ENCODE assay signal across 8 cellular contexts in genomic region chr20:41249371-41249770, GRCh38.
A peak's percentile ranks its signal among the peaks of the same experiment; 100 is the strongest.
DNase-seq lines count a peak whose midpoint lies in the region; ATAC-seq and TF ChIP-seq lines count a peak whose summit lies in the region.

No MANE protein-coding gene starts in this region.

- peak; percentile 57 for ATAC-seq in HG03354 (IDR thresholded peaks at IDR 0.05; ENCODE audit: poor library complexity, severe bottlenecking, unreplicated experiment)
- ATAC-seq in CD8-positive, alpha-beta T cell, result no peak

- H3K27ac Mint-ChIP-seq in CD8-positive, alpha-beta T cell, result no peak overlapping the region

- peak overlapping the region; percentile 81 for H3K27ac ChIP-seq in brain microvascular endothelial cell
- peak overlapping the region; percentile 85 for H3K27ac ChIP-seq in layer of hippocampus (ENCODE audit: low read depth, low read length)
- H3K27ac ChIP-seq in subcutaneous abdominal adipose tissue (ENCODE audit: low read depth, low read length), result peak overlapping the region; percentile 72
- H3K27ac ChIP-seq in CD8-positive, alpha-beta T cell (ENCODE audit: low read depth, low read length), result no peak overlapping the region

- H3K9ac ChIP-seq in subcutaneous abdominal adipose tissue (ENCODE audit: low read length in 5 of 5), result peak overlapping the region in 2 of 5 donors; percentile 40 to 54

- peaks cover 30 to 58% (median 54%) of the 10 kb centered on the region in 5 donors for H3K4me1 ChIP-seq in subcutaneous abdominal adipose tissue (ENCODE audit: control insufficient read depth in 5 of 5, insufficient read depth in 5 of 5, low read length in 5 of 5)
- no peaks in the 10 kb centered on the region for H3K4me1 ChIP-seq in CD8-positive, alpha-beta T cell (ENCODE audit: insufficient read depth, low read length)

- H3K4me1 Mint-ChIP-seq in CD8-positive, alpha-beta T cell (ENCODE audit: low read depth), result no peaks in the 10 kb centered on the region

- intact Hi-C loops in CD8-positive, alpha-beta T cell (cut with DNase I, micrococcal nuclease), result loop anchor here in 1 of 2 experiments (5.0 kb wide), 1 partner anchor 68 kb away; the partner anchor contains the start of gene ZHX3

- H3K36me3 ChIP-seq in brain microvascular endothelial cell (replicated peaks) (no peaks in the 10 kb centered on the region), subcutaneous abdominal adipose tissue (ENCODE audit: control insufficient read depth in 5 of 5, insufficient read depth in 5 of 5, low read length in 5 of 5) (peaks cover 0 to 2% (median 0%) of the 10 kb centered on the region in 5 donors)
- no peaks in the 10 kb centered on the region for H3K36me3 ChIP-seq in CD8-positive, alpha-beta T cell (ENCODE audit: insufficient read depth, low read length)

- H3K4me3 ChIP-seq in AG09309 (ENCODE audit: control insufficient read depth, low read depth, low read length), result no peak overlapping the region
- no peak overlapping the region for H3K4me3 ChIP-seq in brain microvascular endothelial cell (ENCODE audit: low read depth, low read length)
- no peak overlapping the region for H3K4me3 ChIP-seq in subcutaneous abdominal adipose tissue (ENCODE audit: low read depth in 1 of 5, low read length in 5 of 5)
- H3K4me3 ChIP-seq in CD8-positive, alpha-beta T cell (ENCODE audit: low read depth, low read length), result no peak overlapping the region

- POLR2A ChIA-PET in CD8-positive, alpha-beta T cell (lab: Charles Lee), result no interaction called here

- no peaks in the 10 kb centered on the region for H3K9me3 ChIP-seq in subcutaneous abdominal adipose tissue (ENCODE audit: control insufficient read depth in 5 of 5, low read length in 5 of 5)
- H3K9me3 ChIP-seq in CD8-positive, alpha-beta T cell (ENCODE audit: low read length), result no peaks in the 10 kb centered on the region

- DNase-seq in AG09309 (ENCODE audit: low read depth) (peak; percentile 53), brain microvascular endothelial cell (peak; percentile 92), NCI-H82 treated with DMSO at 0.1 percent for 48 hours (lab: John Stamatoyannopoulos, UW; ENCODE audit: unreplicated experiment) (no peak), DMS79 treated with DMSO at 0.1 percent for 48 hours (lab: John Stamatoyannopoulos, UW) (no peak)
- no peak for DNase-seq in CD8-positive, alpha-beta T cell

- TF ChIP-seq CTCF in AG09309 (IDR thresholded peaks at IDR 0.05; ENCODE audit: control insufficient read depth, insufficient read depth, low read depth, low read length, missing control alignments) (no peak), brain microvascular endothelial cell (IDR thresholded peaks at IDR 0.05; ENCODE audit: low read depth, low read length, missing control alignments) (no peak)
- no peak for TF ChIP-seq CTCF in CD8-positive, alpha-beta T cell (IDR thresholded peaks at IDR 0.05)

- H3K4me3 Mint-ChIP-seq in CD8-positive, alpha-beta T cell, result no peak overlapping the region

- in situ Hi-C loops in brain microvascular endothelial cell (cut with HindIII; ENCODE audit: low pct_ligation_motif_present, low sequenced_read_pairs), result no loop called here

- CTCF ChIA-PET in CD8-positive, alpha-beta T cell (lab: Charles Lee), result interaction anchor here (1.4 kb wide), 1 partner anchor 114 kb away, joined by 5 read pairs; no protein-coding TSS in a partner anchor

- no peaks in the 10 kb centered on the region for H3K9me3 Mint-ChIP-seq in CD8-positive, alpha-beta T cell

- no peaks in the 10 kb centered on the region for H3K27me3 ChIP-seq in brain microvascular endothelial cell (replicated peaks)
- no peaks in the 10 kb centered on the region for H3K27me3 ChIP-seq in layer of hippocampus (ENCODE audit: control insufficient read depth, insufficient read depth, low read length)
- H3K27me3 ChIP-seq in subcutaneous abdominal adipose tissue (ENCODE audit: control insufficient read depth in 5 of 5, insufficient read depth in 4 of 5, low read length in 5 of 5), result no peaks in the 10 kb centered on the region
- H3K27me3 ChIP-seq in CD8-positive, alpha-beta T cell (ENCODE audit: insufficient read depth, low read length), result no peaks in the 10 kb centered on the region

- H3K36me3 Mint-ChIP-seq in CD8-positive, alpha-beta T cell, result no peaks in the 10 kb centered on the region

- no peaks in the 10 kb centered on the region for H3K27me3 Mint-ChIP-seq in CD8-positive, alpha-beta T cell (ENCODE audit: low read depth)

Comparison
In these comparisons a context has a peak if more than half of its experiments do, and no peak if none do; other contexts are left out.
1. DNase-seq: peak in AG09309 (single experiment) and brain microvascular endothelial cell (single experiment); none in CD8-positive, alpha-beta T cell (0 of 7), NCI-H82 treated with DMSO at 0.1 percent for 48 hours (single experiment) and DMS79 treated with DMSO at 0.1 percent for 48 hours (single experiment).